1 cellular context compared by ENCODE assay signal in genomic region chr7:22346383-22347107, GRCh38.
A peak's percentile ranks its signal among the peaks of the same experiment; 100 is the strongest.
TF ChIP-seq lines count a peak whose summit lies in the region.

No MANE protein-coding gene starts in this region.

TF ChIP-seq in HepG2, 621 proteins besides CTCF, POLR2A, EP300 and RAD21 (continued from another document and continues in another):
- TF ChIP-seq, protein P1, sequence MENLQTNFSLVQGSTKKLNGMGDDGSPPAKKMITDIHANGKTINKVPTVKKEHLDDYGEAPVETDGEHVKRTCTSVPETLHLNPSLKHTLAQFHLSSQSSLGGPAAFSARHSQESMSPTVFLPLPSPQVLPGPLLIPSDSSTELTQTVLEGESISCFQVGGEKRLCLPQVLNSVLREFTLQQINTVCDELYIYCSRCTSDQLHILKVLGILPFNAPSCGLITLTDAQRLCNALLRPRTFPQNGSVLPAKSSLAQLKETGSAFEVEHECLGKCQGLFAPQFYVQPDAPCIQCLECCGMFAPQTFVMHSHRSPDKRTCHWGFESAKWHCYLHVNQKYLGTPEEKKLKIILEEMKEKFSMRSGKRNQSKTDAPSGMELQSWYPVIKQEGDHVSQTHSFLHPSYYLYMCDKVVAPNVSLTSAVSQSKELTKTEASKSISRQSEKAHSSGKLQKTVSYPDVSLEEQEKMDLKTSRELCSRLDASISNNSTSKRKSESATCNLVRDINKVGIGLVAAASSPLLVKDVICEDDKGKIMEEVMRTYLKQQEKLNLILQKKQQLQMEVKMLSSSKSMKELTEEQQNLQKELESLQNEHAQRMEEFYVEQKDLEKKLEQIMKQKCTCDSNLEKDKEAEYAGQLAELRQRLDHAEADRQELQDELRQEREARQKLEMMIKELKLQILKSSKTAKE (CRISPR knock-in tag; IDR thresholded peaks at IDR 0.05; ENCODE audit: borderline replicate concordance): no peak; the same call in 1 of the 2 replicates
- TF ChIP-seq DDIT3 (CRISPR knock-in tag; IDR thresholded peaks at IDR 0.05): 0 out of 2 replicates have a peak, but pooled peaks have one; percentile 32
- TF ChIP-seq ZNF724P (CRISPR knock-in tag; IDR thresholded peaks at IDR 0.05; ENCODE audit: borderline replicate concordance): no peak
- TF ChIP-seq ZNF160 (CRISPR knock-in tag; IDR thresholded peaks at IDR 0.05): no peak
- TF ChIP-seq ZBTB38 (CRISPR knock-in tag; IDR thresholded peaks at IDR 0.05): no peak
- peak; percentile 26; the same call in 1 of the 2 replicates for TF ChIP-seq ZNF12 (CRISPR knock-in tag; IDR thresholded peaks at IDR 0.05)
- no peak for TF ChIP-seq ZBTB26 (CRISPR knock-in tag; IDR thresholded peaks at IDR 0.05; ENCODE audit: borderline replicate concordance)
- no peak for TF ChIP-seq MXD4 (CRISPR knock-in tag; IDR thresholded peaks at IDR 0.05)
- TF ChIP-seq SMAD9 (CRISPR knock-in tag; IDR thresholded peaks at IDR 0.05): no peak
- TF ChIP-seq BRF2 (CRISPR knock-in tag; IDR thresholded peaks at IDR 0.05): no peak
- TF ChIP-seq GRHL1 (CRISPR knock-in tag; conservative IDR thresholded peaks at IDR 0.05): no peak
- no peak for TF ChIP-seq ZNF263 (CRISPR knock-in tag; IDR thresholded peaks at IDR 0.05)
- TF ChIP-seq ARID4A (CRISPR knock-in tag; IDR thresholded peaks at IDR 0.05; ENCODE audit: borderline replicate concordance): peak; percentile 40; the same call in 1 of the 2 replicates
- TF ChIP-seq ZEB1 (IDR thresholded peaks at IDR 0.05; ENCODE audit: insufficient replicate concordance, low read depth): peak; percentile 60
- no peak for TF ChIP-seq ZNF614 (CRISPR knock-in tag; IDR thresholded peaks at IDR 0.05; ENCODE audit: borderline replicate concordance)
- TF ChIP-seq HDAC1 (CRISPR knock-in tag; IDR thresholded peaks at IDR 0.05): peak; percentile 59; the same call in 1 of the 2 replicates
- no peak for TF ChIP-seq HNRNPLL (IDR thresholded peaks at IDR 0.05; ENCODE audit: low read depth, low read length, poor library complexity, severe bottlenecking)
- no peak for TF ChIP-seq ZFP37 (CRISPR knock-in tag; IDR thresholded peaks at IDR 0.05; ENCODE audit: borderline replicate concordance)
- peak; percentile 20 for TF ChIP-seq ASH2L (IDR thresholded peaks at IDR 0.05; ENCODE audit: insufficient read length, low read depth, low read length)
- TF ChIP-seq ZNF362 (CRISPR knock-in tag; IDR thresholded peaks at IDR 0.05; ENCODE audit: borderline replicate concordance): 0 out of 2 replicates have a peak, but pooled peaks have one; percentile 21
- no peak for TF ChIP-seq MIER3 (CRISPR knock-in tag; IDR thresholded peaks at IDR 0.05; ENCODE audit: borderline replicate concordance)
- TF ChIP-seq RBFOX2 (IDR thresholded peaks at IDR 0.05; ENCODE audit: low read depth, low read length): no peak
- no peak for TF ChIP-seq MYPOP (CRISPR knock-in tag; IDR thresholded peaks at IDR 0.05)
- no peak for TF ChIP-seq CBX2 (IDR thresholded peaks at IDR 0.05; ENCODE audit: low read depth, low read length)
- no peak for TF ChIP-seq CBX2 (CRISPR knock-in tag; IDR thresholded peaks at IDR 0.05; ENCODE audit: low read depth)
- no peak for TF ChIP-seq SRSF1 (optimal IDR thresholded peaks at IDR 0.05; ENCODE audit: low read depth, low read length)
- TF ChIP-seq, protein P2, sequence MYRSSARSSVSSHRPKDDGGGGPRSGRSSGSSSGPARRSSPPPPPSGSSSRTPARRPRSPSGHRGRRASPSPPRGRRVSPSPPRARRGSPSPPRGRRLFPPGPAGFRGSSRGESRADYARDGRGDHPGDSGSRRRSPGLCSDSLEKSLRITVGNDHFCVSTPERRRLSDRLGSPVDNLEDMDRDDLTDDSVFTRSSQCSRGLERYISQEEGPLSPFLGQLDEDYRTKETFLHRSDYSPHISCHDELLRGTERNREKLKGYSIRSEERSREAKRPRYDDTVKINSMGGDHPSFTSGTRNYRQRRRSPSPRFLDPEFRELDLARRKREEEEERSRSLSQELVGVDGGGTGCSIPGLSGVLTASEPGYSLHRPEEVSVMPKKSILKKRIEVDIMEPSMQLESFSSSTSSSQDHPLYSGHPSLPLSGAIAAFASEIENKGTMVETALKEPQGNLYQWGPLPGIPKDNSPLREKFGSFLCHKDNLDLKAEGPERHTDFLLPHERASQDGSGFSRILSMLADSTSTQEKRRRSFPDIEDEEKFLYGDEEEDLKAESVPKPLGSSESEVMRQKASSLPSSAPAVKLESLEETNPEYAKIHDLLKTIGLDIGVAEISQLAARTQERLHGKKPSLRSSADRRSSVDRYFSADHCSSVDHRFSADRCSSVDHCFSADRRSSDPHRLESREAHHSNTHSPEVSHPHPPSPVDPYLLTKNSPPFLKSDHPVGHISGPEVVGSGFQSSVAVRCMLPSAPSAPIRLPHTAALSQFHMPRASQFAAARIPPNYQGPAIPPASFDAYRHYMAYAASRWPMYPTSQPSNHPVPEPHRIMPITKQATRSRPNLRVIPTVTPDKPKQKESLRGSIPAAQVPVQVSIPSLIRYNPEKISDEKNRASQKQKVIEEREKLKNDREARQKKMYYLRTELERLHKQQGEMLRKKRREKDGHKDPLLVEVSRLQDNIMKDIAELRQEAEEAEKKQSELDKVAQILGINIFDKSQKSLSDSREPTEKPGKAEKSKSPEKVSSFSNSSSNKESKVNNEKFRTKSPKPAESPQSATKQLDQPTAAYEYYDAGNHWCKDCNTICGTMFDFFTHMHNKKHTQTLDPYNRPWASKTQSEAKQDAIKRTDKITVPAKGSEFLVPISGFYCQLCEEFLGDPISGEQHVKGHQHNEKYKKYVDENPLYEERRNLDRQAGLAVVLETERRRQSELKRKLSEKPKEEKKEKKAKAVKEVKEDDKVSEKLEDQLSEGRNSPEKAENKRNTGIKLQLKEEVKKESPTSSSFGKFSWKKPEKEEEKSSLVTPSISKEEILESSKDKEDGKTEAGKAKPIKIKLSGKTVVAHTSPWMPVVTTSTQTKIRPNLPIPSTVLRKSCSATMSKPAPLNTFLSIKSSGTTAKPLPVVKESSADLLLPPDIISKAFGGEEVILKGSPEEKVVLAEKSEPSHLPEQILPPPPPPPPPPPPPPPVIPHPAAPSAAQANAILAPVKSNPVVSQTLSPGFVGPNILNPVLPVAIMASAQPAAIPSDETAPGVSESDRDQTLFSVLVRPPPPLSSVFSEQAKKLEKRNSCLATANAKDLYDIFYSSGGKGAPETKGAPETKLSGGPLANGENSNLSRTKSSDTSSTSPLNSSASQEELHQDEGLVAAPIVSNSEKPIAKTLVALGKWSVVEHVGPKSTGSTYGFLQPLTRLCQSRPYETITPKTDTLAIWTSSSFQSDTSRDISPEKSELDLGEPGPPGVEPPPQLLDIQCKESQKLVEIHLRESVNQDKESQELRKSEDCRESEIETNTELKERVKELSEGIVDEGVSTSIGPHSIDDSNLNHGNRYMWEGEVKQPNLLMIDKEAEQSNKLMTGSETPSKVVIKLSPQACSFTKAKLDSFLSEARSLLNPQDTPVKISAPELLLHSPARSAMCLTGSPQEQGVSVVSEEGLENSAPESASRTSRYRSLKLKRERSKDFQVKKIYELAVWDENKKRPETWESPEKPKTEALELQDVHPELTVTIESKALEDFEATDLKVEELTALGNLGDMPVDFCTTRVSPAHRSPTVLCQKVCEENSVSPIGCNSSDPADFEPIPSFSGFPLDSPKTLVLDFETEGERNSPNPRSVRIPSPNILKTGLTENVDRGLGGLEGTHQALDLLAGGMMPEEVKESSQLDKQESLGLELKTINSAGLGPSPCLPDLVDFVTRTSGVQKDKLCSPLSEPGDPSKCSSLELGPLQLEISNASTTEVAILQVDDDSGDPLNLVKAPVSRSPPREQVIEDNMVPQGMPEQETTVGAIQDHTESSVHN (CRISPR knock-in tag; IDR thresholded peaks at IDR 0.05): no peak
- TF ChIP-seq HDAC2 (CRISPR knock-in tag; IDR thresholded peaks at IDR 0.05): peak; percentile 74
- peak; percentile 64; the same call in 1 of the 2 replicates for TF ChIP-seq ZSCAN9 (CRISPR knock-in tag; IDR thresholded peaks at IDR 0.05; ENCODE audit: borderline replicate concordance)
- TF ChIP-seq PPARG (CRISPR knock-in tag; conservative IDR thresholded peaks at IDR 0.05): peak; percentile 48; the same call in 1 of the 2 replicates
- no peak for TF ChIP-seq ZKSCAN1 (IDR thresholded peaks at IDR 0.05; ENCODE audit: low read length)
- TF ChIP-seq ZFP36L1 (CRISPR knock-in tag; IDR thresholded peaks at IDR 0.05): peak; percentile 58; the same call in 1 of the 2 replicates
- no peak for TF ChIP-seq MIER2 (CRISPR knock-in tag; IDR thresholded peaks at IDR 0.05)
- TF ChIP-seq MYNN (CRISPR knock-in tag; IDR thresholded peaks at IDR 0.05; ENCODE audit: low read depth): no peak
- TF ChIP-seq JUNB (CRISPR knock-in tag; IDR thresholded peaks at IDR 0.05; ENCODE audit: borderline replicate concordance): no peak
- TF ChIP-seq MLLT10 (CRISPR knock-in tag; IDR thresholded peaks at IDR 0.05): no peak
